In genomic region chr4:75306496-75306895, GRCh38 we compare ENCODE assay signal across 18 cellular contexts.
"Had no signal": no experiment of that assay in that cellular context is flagged by ENCODE, and none has a peak within 500 bp of the region (broad histone marks: within the 10 kb centered on the region; RNA-seq: fewer than 3 reads in every experiment).

No MANE protein-coding gene starts in this region.

- H3K27ac Mint-ChIP-seq: endodermal cell; memory B cell; mesothelial cell of epicardium; natural killer cell treated with Interleukin-12 subunit alpha and Interleukin-12 subunit beta and Interleukin-15 and Interleukin-18, amount 100 ng/mL, for 72 hours; type B pancreatic cell had no signal

- H3K27me3 Mint-ChIP-seq: natural killer cell treated with Interleukin-12 subunit alpha and Interleukin-12 subunit beta and Interleukin-15 and Interleukin-18, amount 100 ng/mL, for 72 hours had no signal

- ATAC-seq: left cardiac atrium; lower lobe of right lung; natural killer cell treated with Interleukin-12 subunit alpha and Interleukin-12 subunit beta and Interleukin-15 and Interleukin-18, amount 100 ng/mL, for 72 hours had no signal

- H3K36me3 Mint-ChIP-seq: type B pancreatic cell had no signal

- DNase-seq: colonic mucosa; dermis blood vessel endothelial cell; endodermal cell; foreskin melanocyte; head of caudate nucleus; kidney; left cardiac atrium; left ventricle myocardium inferior; lower lobe of right lung; posterior cingulate gyrus; sigmoid colon; stimulated activated CD4-positive, alpha-beta T cell treated with anti-CD3 and anti-CD28 coated beads, Interleukin-2, amount 100 ng/mL, for 24 hours; stimulated activated naive CD4-positive, alpha-beta T cell treated with Interleukin-2 at 50 U/mL for 16 hours; thyroid gland had no signal

- H3K4me1 Mint-ChIP-seq: endodermal cell, memory B cell, mesothelial cell of epicardium had no signal

- H3K4me3 Mint-ChIP-seq: endodermal cell; memory B cell; mesothelial cell of epicardium; natural killer cell treated with Interleukin-12 subunit alpha and Interleukin-12 subunit beta and Interleukin-15 and Interleukin-18, amount 100 ng/mL, for 72 hours; type B pancreatic cell had no signal
